ENCODE assay signal across 11 cellular contexts in genomic region chr1:112359961-112360767, GRCh38. TPM values are rescaled to one million over a fixed set of nuclear protein-coding genes. Genes with fewer than 3 reads are reported as not detected.
DNase-seq lines count a peak whose midpoint lies in the region; ATAC-seq and TF ChIP-seq lines count a peak whose summit lies in the region.
"Had no signal": no experiment of that assay in that cellular context is flagged by ENCODE, and none has a peak within 500 bp of the region (broad histone marks: within the 10 kb centered on the region; RNA-seq: fewer than 3 reads in every experiment).

No MANE protein-coding gene starts in this region.

- H3K4me1 ChIP-seq in adipocyte (ENCODE audit: control insufficient read depth, insufficient read depth, low read length): peaks cover 60% of the 10 kb centered on the region

- H3K27ac Mint-ChIP-seq in activated CD4-positive, alpha-beta T cell treated with anti-CD3 and anti-CD28 coated beads for 36 hours: no peak overlapping the region
- H3K27ac Mint-ChIP-seq in nephron progenitor cell: no peak overlapping the region
- H3K27ac Mint-ChIP-seq: activated T-cell treated with anti-CD3 and anti-CD28 coated beads, Interleukin-2, amount 50 U/mL, for 24 hours had no signal

- TF ChIP-seq CTCF in AG04450 (IDR thresholded peaks at IDR 0.05; ENCODE audit: low read depth, low read length) (no peak), omental fat pad (IDR thresholded peaks at IDR 0.05) (no peak), nephron progenitor cell (IDR thresholded peaks at IDR 0.05) (no peak)

- no peaks in the 10 kb centered on the region for H3K36me3 ChIP-seq in adipocyte (ENCODE audit: control insufficient read depth, insufficient read depth, low read length, severe bottlenecking)

- DNase-seq in AG04450 (ENCODE audit: low read depth, low spot score) (peak; percentile 69), adipocyte (ENCODE audit: low read depth) (peak; percentile 89), Right ventricle myocardium superior (peak; percentile 78), omental fat pad (ENCODE audit: low spot score) (peak; percentile 34), nephron progenitor cell (no peak)
- no peak for DNase-seq in activated CD4-positive, alpha-beta T cell treated with anti-CD3 and anti-CD28 coated beads for 36 hours
- no peak for DNase-seq in stimulated activated CD4-positive, alpha-beta T cell treated with anti-CD3 and anti-CD28 coated beads, Interleukin-4, amount 100 ng/mL, for 1 hour
- DNase-seq: activated T-cell treated with anti-CD3 and anti-CD28 coated beads, Interleukin-2, amount 50 U/mL, for 24 hours; AML-193 had no signal

- H3K9ac ChIP-seq in adipocyte (ENCODE audit: low read length): peak overlapping the region; percentile 91

- no peaks in the 10 kb centered on the region for H3K36me3 Mint-ChIP-seq in activated CD4-positive, alpha-beta T cell treated with anti-CD3 and anti-CD28 coated beads for 36 hours (ENCODE audit: low read depth)
- H3K36me3 Mint-ChIP-seq in nephron progenitor cell (ENCODE audit: low read depth): no peaks in the 10 kb centered on the region

- POLR2A ChIA-PET in AG04450 (lab: Yijun Ruan, JAX): interaction anchor here (0.5 to 1.4 kb wide), 4 partner anchors 9 to 259 kb away, joined by 3 to 4 read pairs (median 4); partner anchors contain the start of gene ST7L
- POLR2A ChIA-PET in activated CD4-positive, alpha-beta T cell treated with anti-CD3 and anti-CD28 coated beads for 36 hours (lab: Charles Lee): no interaction called here

- H3K4me3 Mint-ChIP-seq in activated CD4-positive, alpha-beta T cell treated with anti-CD3 and anti-CD28 coated beads for 36 hours: no peak overlapping the region
- no peak overlapping the region for H3K4me3 Mint-ChIP-seq in nephron progenitor cell
- H3K4me3 Mint-ChIP-seq: activated T-cell treated with anti-CD3 and anti-CD28 coated beads, Interleukin-2, amount 50 U/mL, for 24 hours had no signal

- H3K9me3 Mint-ChIP-seq in activated CD4-positive, alpha-beta T cell treated with anti-CD3 and anti-CD28 coated beads for 36 hours (ENCODE audit: low read depth): no peaks in the 10 kb centered on the region
- no peaks in the 10 kb centered on the region for H3K9me3 Mint-ChIP-seq in nephron progenitor cell
- H3K9me3 Mint-ChIP-seq: activated T-cell treated with anti-CD3 and anti-CD28 coated beads, Interleukin-2, amount 50 U/mL, for 24 hours had no signal

- H3K27me3 Mint-ChIP-seq in activated CD4-positive, alpha-beta T cell treated with anti-CD3 and anti-CD28 coated beads for 36 hours: peaks cover 19% of the 10 kb centered on the region
- peaks cover 6% of the 10 kb centered on the region for H3K27me3 Mint-ChIP-seq in nephron progenitor cell (ENCODE audit: low read depth, poor library complexity)

- H3K27me3 ChIP-seq in AG04450 (ENCODE audit: control insufficient read depth, insufficient read depth, low read length) (peaks cover 35% of the 10 kb centered on the region), adipocyte (replicated peaks; ENCODE audit: control insufficient read depth, insufficient read depth, low read length) (no peaks in the 10 kb centered on the region)

- ATAC-seq in Right ventricle myocardium superior (ENCODE audit: poor library complexity) (peak; percentile 79), omental fat pad (ENCODE audit: low FRiP score) (peak; percentile 70), GM19452 (IDR thresholded peaks at IDR 0.05; ENCODE audit: unreplicated experiment) (no peak)
- ATAC-seq in activated CD4-positive, alpha-beta T cell treated with anti-CD3 and anti-CD28 coated beads for 36 hours: no peak
- ATAC-seq: Panc1 had no signal

- H3K27ac ChIP-seq in AG04450 (ENCODE audit: low read depth, low read length): peak overlapping the region; percentile 93

- H3K9me3 ChIP-seq in AG04450 (ENCODE audit: control insufficient read depth, insufficient read depth, low read length) (no peaks in the 10 kb centered on the region), adipocyte (ENCODE audit: control insufficient read depth, low read length) (no peaks in the 10 kb centered on the region)

- CTCF ChIA-PET in AG04450 (lab: Charles Lee): interaction anchor here (0.6 to 7.9 kb wide), 9 partner anchors 9 to 712 kb away, joined by 3 to 181 read pairs (median 6); partner anchors contain the start of gene LRIG2
- CTCF ChIA-PET in activated CD4-positive, alpha-beta T cell treated with anti-CD3 and anti-CD28 coated beads for 36 hours (lab: Charles Lee): interaction anchor here (0.5 kb wide), 1 partner anchor 1535 kb away, joined by 4 read pairs; no protein-coding TSS in a partner anchor

- intact Hi-C loops in Right ventricle myocardium superior (cut with DNase I): loop anchor here (10.0 kb wide), 1 partner anchor 565 kb away; no protein-coding TSS in a partner anchor
- intact Hi-C loops in activated CD4-positive, alpha-beta T cell treated with anti-CD3 and anti-CD28 coated beads for 36 hours (cut with DNase I, micrococcal nuclease): loop anchor here in 1 of 2 experiments (10.0 kb wide), 1 partner anchor 585 kb away; no protein-coding TSS in a partner anchor

- H3K4me1 Mint-ChIP-seq in activated CD4-positive, alpha-beta T cell treated with anti-CD3 and anti-CD28 coated beads for 36 hours: no peaks in the 10 kb centered on the region
- peaks cover 9% of the 10 kb centered on the region for H3K4me1 Mint-ChIP-seq in nephron progenitor cell

- H3K4me3 ChIP-seq in AG04450 (ENCODE audit: low read depth, low read length) (peak overlapping the region; percentile 25; the same call in 1 of the 2 replicates), adipocyte (ENCODE audit: low read length) (peak overlapping the region; percentile 81)

RNA-seq across cellular contexts. Expression of gene CTTNBP2NL, which starts 35.9 kb away (rescaled TPM):
- 23.6 and 30.5 TPM in 2 replicates for polyA plus RNA-seq in AG04450 (2011; rRNA removed)
- polyA minus RNA-seq in AG04450 (2011; rRNA and poly(A)+ RNA removed): 46.2 and 52.6 TPM in 2 replicates
- 12.6 TPM for total RNA-seq in Right ventricle myocardium superior
- total RNA-seq in omental fat pad: 10 to 100 TPM; 23.0 to 58.3 (median 31.5) TPM
- total RNA-seq in activated CD4-positive, alpha-beta T cell treated with anti-CD3 and anti-CD28 coated beads for 36 hours: 1 to 10 TPM; 2.9 to 3.3 TPM

Comparison
In these comparisons a context has a peak if more than half of its experiments do, and no peak if none do; other contexts are left out.
1. DNase-seq: peak in AG04450 (single experiment), adipocyte (single experiment), Right ventricle myocardium superior (single experiment) and omental fat pad (single experiment); none in activated CD4-positive, alpha-beta T cell treated with anti-CD3 and anti-CD28 coated beads for 36 hours (single experiment), nephron progenitor cell (single experiment) and stimulated activated CD4-positive, alpha-beta T cell treated with anti-CD3 and anti-CD28 coated beads, Interleukin-4, amount 100 ng/mL, for 1 hour (single experiment).
2. ATAC-seq: peak in Right ventricle myocardium superior (single experiment) and omental fat pad (single experiment); none in activated CD4-positive, alpha-beta T cell treated with anti-CD3 and anti-CD28 coated beads for 36 hours (single experiment) and GM19452 (single experiment).